Comparison of ENCODE assay signal across 20 cellular contexts in genomic region chr11:33863418-33864172, GRCh38. TPM values are rescaled to one million over a fixed set of nuclear protein-coding genes. Genes with fewer than 3 reads are reported as not detected.
"Had no signal": no experiment of that assay in that cellular context is flagged by ENCODE, and none has a peak within 500 bp of the region (broad histone marks: within the 10 kb centered on the region; RNA-seq: fewer than 3 reads in every experiment).

No MANE protein-coding gene starts in this region.

- H3K9me3 ChIP-seq: mucosa of descending colon, prostate gland, right lobe of liver, spleen, upper lobe of left lung had no signal

- H3K27me3 ChIP-seq: right lobe of liver, upper lobe of left lung had no signal

- H3K4me1 Mint-ChIP-seq: activated CD4-positive, alpha-beta T cell treated with anti-CD3 and anti-CD28 coated beads, Interleukin-2, amount 10 ng/mL, durations not matched to agents 24 days and 14 days; activated T-helper 17 cell treated with anti-CD3 and anti-CD28 coated beads, Interleukin-2, amount 50 U/mL, for 72 hours had no signal

- H3K27me3 Mint-ChIP-seq: activated B cell treated with CpG ODN at 0.5 μM for 24 hours had no signal

- H3K36me3 ChIP-seq: prostate gland had no signal

- H3K4me1 ChIP-seq: prostate gland had no signal

- H3K4me3 ChIP-seq: coronary artery, mucosa of descending colon, prostate gland, right lobe of liver, upper lobe of left lung had no signal

- H3K36me3 Mint-ChIP-seq: naive thymus-derived CD8-positive, alpha-beta T cell; T-cell had no signal

- H3K27ac ChIP-seq: prostate gland, right lobe of liver had no signal

- H3K9me3 Mint-ChIP-seq: activated B cell treated with CpG ODN at 0.5 μM for 24 hours; activated CD4-positive, alpha-beta T cell treated with anti-CD3 and anti-CD28 coated beads, Interleukin-2, amount 10 ng/mL, durations not matched to agents 24 days and 14 days; activated naive CD4-positive, alpha-beta T cell treated with anti-CD3 and anti-CD28 coated beads for 36 hours; activated T-helper 17 cell treated with anti-CD3 and anti-CD28 coated beads, Interleukin-2, amount 50 U/mL, for 72 hours; naive thymus-derived CD8-positive, alpha-beta T cell; T-cell had no signal

- H3K27ac Mint-ChIP-seq: activated B cell treated with CpG ODN at 0.5 μM for 24 hours; activated CD4-positive, alpha-beta T cell treated with anti-CD3 and anti-CD28 coated beads, Interleukin-2, amount 10 ng/mL, durations not matched to agents 24 days and 14 days; activated naive CD4-positive, alpha-beta T cell treated with anti-CD3 and anti-CD28 coated beads for 36 hours; activated T-helper 17 cell treated with anti-CD3 and anti-CD28 coated beads, Interleukin-2, amount 50 U/mL, for 72 hours; naive thymus-derived CD8-positive, alpha-beta T cell; T-cell had no signal

- DNase-seq: activated B cell treated with CpG ODN at 0.5 μM for 24 hours; activated CD4-positive, alpha-beta T cell treated with anti-CD3 and anti-CD28 coated beads, Interleukin-2, amount 10 ng/mL, durations not matched to agents 24 days and 14 days; activated naive CD4-positive, alpha-beta T cell treated with anti-CD3 and anti-CD28 coated beads for 36 hours; activated T-cell treated with anti-CD3 and anti-CD28 coated beads for 4 hours; central memory CD4-positive, alpha-beta T cell; effector CD4-positive, alpha-beta T cell; glutamatergic neuron; mammary epithelial cell; naive thymus-derived CD8-positive, alpha-beta T cell; nucleus accumbens; right lobe of liver; spleen; stimulated activated CD4-positive, alpha-beta T cell treated with anti-CD3 and anti-CD28 coated beads, Interleukin-1b, Interleukin-23, amount 100 ng/mL, for 48 hours; stimulated activated naive CD4-positive, alpha-beta T cell; T-cell had no signal

- H3K4me3 Mint-ChIP-seq: activated B cell treated with CpG ODN at 0.5 μM for 24 hours; activated CD4-positive, alpha-beta T cell treated with anti-CD3 and anti-CD28 coated beads, Interleukin-2, amount 10 ng/mL, durations not matched to agents 24 days and 14 days; activated naive CD4-positive, alpha-beta T cell treated with anti-CD3 and anti-CD28 coated beads for 36 hours; activated T-helper 17 cell treated with anti-CD3 and anti-CD28 coated beads, Interleukin-2, amount 50 U/mL, for 72 hours; naive thymus-derived CD8-positive, alpha-beta T cell; T-cell had no signal

RNA-seq across cellular contexts. Expression of gene LMO2, which starts 28.3 kb away (rescaled TPM):
- total RNA-seq: activated CD4-positive, alpha-beta T cell treated with anti-CD3 and anti-CD28 coated beads, Interleukin-2, amount 10 ng/mL, durations not matched to agents 24 days and 14 days; activated naive CD4-positive, alpha-beta T cell treated with anti-CD3 and anti-CD28 coated beads for 36 hours; activated T-helper 17 cell treated with anti-CD3 and anti-CD28 coated beads, Interleukin-2, amount 50 U/mL, for 72 hours had no signal
- polyA plus RNA-seq: naive thymus-derived CD8-positive, alpha-beta T cell had no signal
